18 cellular contexts compared by ENCODE assay signal in the genomic region with DNA sequence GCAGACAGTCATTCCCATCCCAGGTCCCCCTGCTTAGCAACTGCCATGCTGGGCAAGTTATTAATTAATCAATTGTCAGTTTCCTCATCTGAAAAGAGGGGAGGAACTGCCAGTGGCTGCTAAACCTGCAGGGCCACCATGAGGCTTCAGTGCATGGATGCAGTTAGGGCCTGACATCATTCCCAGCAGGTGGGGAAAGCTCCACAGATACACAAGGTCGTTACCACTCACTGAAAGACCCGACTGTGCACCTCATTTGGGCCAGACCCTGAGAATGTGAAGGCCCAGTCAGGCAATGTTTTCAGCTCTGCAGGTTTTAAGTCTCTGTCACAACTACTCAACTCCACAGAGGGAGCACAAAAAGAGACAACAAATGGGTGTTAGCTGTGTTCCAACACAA.
DNase-seq lines count a peak whose midpoint lies in the region; ATAC-seq and TF ChIP-seq lines count a peak whose summit lies in the region.
"Had no signal": no experiment of that assay in that cellular context is flagged by ENCODE, and none has a peak within 500 bp of the region (broad histone marks: within the 10 kb centered on the region; RNA-seq: fewer than 3 reads in every experiment).

No MANE protein-coding gene starts in this region.

- peaks cover 96% of the 10 kb centered on the region for H3K4me1 Mint-ChIP-seq in activated T-cell treated with anti-CD3 and anti-CD28 coated beads, Interleukin-2, amount 50 U/mL, for 24 hours (ENCODE audit: low read depth)
- H3K4me1 Mint-ChIP-seq in activated T-cell treated with anti-CD3 and anti-CD28 coated beads, Interleukin-2, amount 50 U/mL, for 4 hours (ENCODE audit: low read depth), result peaks cover 89% of the 10 kb centered on the region
- H3K4me1 Mint-ChIP-seq in T-cell (peaks cover 97 to 100% (median 98%) of the 10 kb centered on the region in 3 donors), endodermal cell (peaks cover 2% of the 10 kb centered on the region)
- H3K4me1 Mint-ChIP-seq in stimulated activated naive B cell treated with anti-CD40 and anti-IgM and Interleukin-4, amounts not matched to agents 10 μg/mL and 1 μg/mL and 100 μg/mL, for 72 hours, result peaks cover 60 to 98% of the 10 kb centered on the region in 2 donors

- no peak for DNase-seq in activated T-cell treated with anti-CD3 and anti-CD28 coated beads, Interleukin-2, amount 50 U/mL, for 24 hours
- DNase-seq in activated T-cell treated with anti-CD3 and anti-CD28 coated beads, Interleukin-2, amount 50 U/mL, for 4 hours, result no peak
- DNase-seq in T-cell (no peak), endodermal cell (peak; percentile 58), foreskin keratinocyte (no peak), T1000 (lab: John Stamatoyannopoulos, UW) (no peak), OCI-M1 (lab: John Stamatoyannopoulos, UW) (no peak)
- DNase-seq in stimulated activated naive B cell treated with anti-CD40 and anti-IgM and Interleukin-4, amounts not matched to agents 10 μg/mL and 1 μg/mL and 100 μg/mL, for 72 hours, result no peak
- DNase-seq: activated CD4-positive, CD25-positive, alpha-beta regulatory T cell treated with anti-CD3 and anti-CD28 coated beads, Interleukin-2, amount 50 U/mL, for 72 hours; activated effector memory CD4-positive, alpha-beta T cell treated with anti-CD3 and anti-CD28 coated beads, Interleukin-2, amount 50 U/mL, for 16 hours; gastrocnemius medialis; NCI-H1436 treated with DMSO at 0.1 percent for 48 hours; NCI-H510A treated with DMSO at 0.1 percent for 48 hours; occipital lobe; stimulated activated naive CD4-positive, alpha-beta T cell treated with Interleukin-2 at 50 U/mL for 16 hours had no signal

- CTCF ChIA-PET in T-cell (lab: Charles Lee), result interaction anchor here in 1 of 2 donors (1.1 kb wide), 1 partner anchor 45 kb away, joined by 3 read pairs; no protein-coding TSS in a partner anchor

- H3K27me3 ChIP-seq in endodermal cell (ENCODE audit: control insufficient read depth, insufficient read depth, low read length, poor library complexity, severe bottlenecking) (no peaks in the 10 kb centered on the region), foreskin keratinocyte (no peaks in the 10 kb centered on the region)
- H3K27me3 ChIP-seq: breast epithelium, gastrocnemius medialis had no signal

- no peaks in the 10 kb centered on the region for H3K27me3 Mint-ChIP-seq in activated T-cell treated with anti-CD3 and anti-CD28 coated beads, Interleukin-2, amount 50 U/mL, for 24 hours
- no peaks in the 10 kb centered on the region for H3K27me3 Mint-ChIP-seq in activated T-cell treated with anti-CD3 and anti-CD28 coated beads, Interleukin-2, amount 50 U/mL, for 4 hours (ENCODE audit: low read depth)
- no peaks in the 10 kb centered on the region for H3K27me3 Mint-ChIP-seq in T-cell
- no peaks in the 10 kb centered on the region for H3K27me3 Mint-ChIP-seq in endodermal cell (ENCODE audit: insufficient read depth)
- H3K27me3 Mint-ChIP-seq in stimulated activated naive B cell treated with anti-CD40 and anti-IgM and Interleukin-4, amounts not matched to agents 10 μg/mL and 1 μg/mL and 100 μg/mL, for 72 hours, result no peaks in the 10 kb centered on the region

- no peak for ATAC-seq in activated T-cell treated with anti-CD3 and anti-CD28 coated beads, Interleukin-2, amount 50 U/mL, for 4 hours
- ATAC-seq in T-cell (replicated peaks in 1 of 4) (no peak), foreskin keratinocyte (no peak)
- no peak for ATAC-seq in stimulated activated naive B cell treated with anti-CD40 and anti-IgM and Interleukin-4, amounts not matched to agents 10 μg/mL and 1 μg/mL and 100 μg/mL, for 72 hours (replicated peaks)
- ATAC-seq: gastrocnemius medialis, K562, Panc1 had no signal

- H3K9me3 ChIP-seq in endodermal cell (ENCODE audit: control insufficient read depth, low read length), result no peaks in the 10 kb centered on the region
- H3K9me3 ChIP-seq: breast epithelium, gastrocnemius medialis had no signal

- H3K27ac Mint-ChIP-seq in activated T-cell treated with anti-CD3 and anti-CD28 coated beads, Interleukin-2, amount 50 U/mL, for 24 hours, result peak overlapping the region; percentile 98
- peak overlapping the region; percentile 96 to 98 for H3K27ac Mint-ChIP-seq in T-cell
- H3K27ac Mint-ChIP-seq in endodermal cell, result peak overlapping the region; percentile 48
- peak overlapping the region; percentile 81 for H3K27ac Mint-ChIP-seq in stimulated activated naive B cell treated with anti-CD40 and anti-IgM and Interleukin-4, amounts not matched to agents 10 μg/mL and 1 μg/mL and 100 μg/mL, for 72 hours

- H3K4me1 ChIP-seq in endodermal cell (ENCODE audit: control insufficient read depth, insufficient read depth, low read length) (no peaks in the 10 kb centered on the region), foreskin keratinocyte (no peaks in the 10 kb centered on the region)

- H3K27ac ChIP-seq in endodermal cell (ENCODE audit: low read depth, low read length), result no peak overlapping the region
- no peak overlapping the region for H3K27ac ChIP-seq in foreskin keratinocyte
- H3K27ac ChIP-seq: breast epithelium, gastrocnemius medialis had no signal

- POLR2A ChIA-PET in T-cell (lab: Charles Lee), result no interaction called here

- H3K9me3 Mint-ChIP-seq in activated T-cell treated with anti-CD3 and anti-CD28 coated beads, Interleukin-2, amount 50 U/mL, for 24 hours, result no peaks in the 10 kb centered on the region
- no peaks in the 10 kb centered on the region for H3K9me3 Mint-ChIP-seq in activated T-cell treated with anti-CD3 and anti-CD28 coated beads, Interleukin-2, amount 50 U/mL, for 4 hours
- H3K9me3 Mint-ChIP-seq in T-cell, result no peaks in the 10 kb centered on the region
- no peaks in the 10 kb centered on the region for H3K9me3 Mint-ChIP-seq in endodermal cell
- no peaks in the 10 kb centered on the region for H3K9me3 Mint-ChIP-seq in stimulated activated naive B cell treated with anti-CD40 and anti-IgM and Interleukin-4, amounts not matched to agents 10 μg/mL and 1 μg/mL and 100 μg/mL, for 72 hours

- H3K4me3 ChIP-seq in endodermal cell (ENCODE audit: low read length), result no peak overlapping the region
- H3K4me3 ChIP-seq: breast epithelium, gastrocnemius medialis, K562 had no signal

- H3K36me3 ChIP-seq in endodermal cell (ENCODE audit: control insufficient read depth, insufficient read depth, low read length), result peaks cover 13% of the 10 kb centered on the region
- H3K36me3 ChIP-seq: breast epithelium, gastrocnemius medialis had no signal

- H3K4me3 Mint-ChIP-seq in activated T-cell treated with anti-CD3 and anti-CD28 coated beads, Interleukin-2, amount 50 U/mL, for 24 hours, result no peak overlapping the region
- no peak overlapping the region for H3K4me3 Mint-ChIP-seq in activated T-cell treated with anti-CD3 and anti-CD28 coated beads, Interleukin-2, amount 50 U/mL, for 4 hours
- peak overlapping the region in 1 of 3 donors; percentile 75 for H3K4me3 Mint-ChIP-seq in T-cell
- H3K4me3 Mint-ChIP-seq in endodermal cell, result no peak overlapping the region
- H3K4me3 Mint-ChIP-seq in stimulated activated naive B cell treated with anti-CD40 and anti-IgM and Interleukin-4, amounts not matched to agents 10 μg/mL and 1 μg/mL and 100 μg/mL, for 72 hours, result peak overlapping the region in 1 of 2 donors; percentile 5

- no peak overlapping the region for H3K9ac ChIP-seq in endodermal cell (ENCODE audit: extremely low read depth, low read length, poor library complexity, severe bottlenecking)

- no peak for TF ChIP-seq CTCF in endodermal cell (conservative IDR thresholded peaks at IDR 0.05)
- TF ChIP-seq CTCF in foreskin keratinocyte (conservative IDR thresholded peaks at IDR 0.05), result no peak

- 71 to 76% methylated on average over 2 of the region's 2 CpGs for WGBS in endodermal cell (ENCODE audit: insufficient coverage in 1 of 2, insufficient read length in 1 of 2), 2 experiments

- H3K36me3 Mint-ChIP-seq in activated T-cell treated with anti-CD3 and anti-CD28 coated beads, Interleukin-2, amount 50 U/mL, for 24 hours (ENCODE audit: low read depth), result peaks cover 95% of the 10 kb centered on the region
- H3K36me3 Mint-ChIP-seq in activated T-cell treated with anti-CD3 and anti-CD28 coated beads, Interleukin-2, amount 50 U/mL, for 4 hours (ENCODE audit: insufficient read depth), result peaks cover 26% of the 10 kb centered on the region
- H3K36me3 Mint-ChIP-seq in T-cell, result peaks cover 40% of the 10 kb centered on the region
- H3K36me3 Mint-ChIP-seq in endodermal cell (ENCODE audit: low read depth), result peaks cover 20% of the 10 kb centered on the region
- H3K36me3 Mint-ChIP-seq in stimulated activated naive B cell treated with anti-CD40 and anti-IgM and Interleukin-4, amounts not matched to agents 10 μg/mL and 1 μg/mL and 100 μg/mL, for 72 hours, result peaks cover 50 to 71% of the 10 kb centered on the region in 2 donors

Comparison
In these comparisons a context has a peak if more than half of its experiments do, and no peak if none do; other contexts are left out.
1. H3K27ac Mint-ChIP-seq: peak in every context shown above with its lines; median percentile 98 in activated T-cell treated with anti-CD3 and anti-CD28 coated beads, Interleukin-2, amount 50 U/mL, for 24 hours; 97 in T-cell; 81 in stimulated activated naive B cell treated with anti-CD40 and anti-IgM and Interleukin-4, amounts not matched to agents 10 μg/mL and 1 μg/mL and 100 μg/mL, for 72 hours; 48 in endodermal cell.